ENCODE assay signal across 11 cellular contexts in genomic region chr22:35314161-35314942, GRCh38. TPM values are rescaled to one million over a fixed set of nuclear protein-coding genes. Genes with fewer than 3 reads are reported as not detected.
A peak's percentile ranks its signal among the peaks of the same experiment; 100 is the strongest.
DNase-seq lines count a peak whose midpoint lies in the region; ATAC-seq, FAIRE-seq and TF ChIP-seq lines count a peak whose summit lies in the region.
"Had no signal": no experiment of that assay in that cellular context is flagged by ENCODE, and none has a peak within 500 bp of the region (broad histone marks: within the 10 kb centered on the region; RNA-seq: fewer than 3 reads in every experiment).

No MANE protein-coding gene starts in this region.

- H3K27me3 Mint-ChIP-seq in activated T-cell treated with anti-CD3 and anti-CD28 coated beads, Interleukin-2, amount 50 U/mL, for 24 hours, result no peaks in the 10 kb centered on the region
- H3K27me3 Mint-ChIP-seq in type B pancreatic cell, result no peaks in the 10 kb centered on the region

- H3K27me3 ChIP-seq in adrenal gland, result no peaks in the 10 kb centered on the region

- no peaks in the 10 kb centered on the region for H3K9me3 Mint-ChIP-seq in activated T-cell treated with anti-CD3 and anti-CD28 coated beads, Interleukin-2, amount 50 U/mL, for 24 hours
- no peaks in the 10 kb centered on the region for H3K9me3 Mint-ChIP-seq in type B pancreatic cell

- H3K4me3 ChIP-seq in adrenal gland (no peak overlapping the region), kidney (ENCODE audit: low read length in 2 of 2) (no peak overlapping the region)

- DNase-seq in activated T-cell treated with anti-CD3 and anti-CD28 coated beads, Interleukin-2, amount 50 U/mL, for 24 hours, result peak; percentile 18
- DNase-seq in activated T-cell treated with anti-CD3 and anti-CD28 coated beads for 4 hours, result no peak
- peak in 3 of 7 donors; percentile 12 to 63 (median 36) for DNase-seq in adrenal gland
- DNase-seq in kidney, result no peak
- DNase-seq in type B pancreatic cell (ENCODE audit: extremely low spot score, unreplicated experiment), result no peak
- no peak for DNase-seq in OCI-M2 (lab: John Stamatoyannopoulos, UW; ENCODE audit: unreplicated experiment)
- DNase-seq in T-helper 9 cell, result no peak
- DNase-seq: C1 segment of cervical spinal cord, cerebellar nuclear complex had no signal

- intact Hi-C loops in adrenal gland (cut with DNase I) (no loop called here), kidney (cut with DNase I) (no loop called here)

- H3K27ac ChIP-seq in adrenal gland (peak overlapping the region; percentile 82 to 96 (median 93)), kidney (ENCODE audit: low read depth in 2 of 2, low read length in 2 of 2) (peak overlapping the region; percentile 86 to 92)

- H3K9me3 ChIP-seq in adrenal gland (replicated peaks in 1 of 3) (no peaks in the 10 kb centered on the region), kidney (ENCODE audit: control insufficient read depth in 1 of 2, low read length in 2 of 2) (no peaks in the 10 kb centered on the region)

- H3K36me3 ChIP-seq in adrenal gland (replicated peaks in 1 of 2) (peaks cover 0 to 30% of the 10 kb centered on the region in 2 donors), kidney (ENCODE audit: control insufficient read depth in 1 of 2, insufficient read depth in 2 of 2, low read length in 2 of 2) (peaks cover 10 to 20% of the 10 kb centered on the region in 2 donors)

- TF ChIP-seq CTCF in adrenal gland (IDR thresholded peaks at IDR 0.05), result no peak
- TF ChIP-seq CTCF in kidney (IDR thresholded peaks at IDR 0.05; ENCODE audit: borderline replicate concordance, extremely low read depth, insufficient read depth), result no peak
- no peak for TF ChIP-seq CTCF in type B pancreatic cell (conservative IDR thresholded peaks at IDR 0.05)

- 71 to 78% (median 73%) methylated on average over 15 to 16 of the region's 16 CpGs for WGBS in adrenal gland, 4 donors

- H3K36me3 Mint-ChIP-seq in activated T-cell treated with anti-CD3 and anti-CD28 coated beads, Interleukin-2, amount 50 U/mL, for 24 hours (ENCODE audit: low read depth), result peaks cover 18% of the 10 kb centered on the region
- H3K36me3 Mint-ChIP-seq in type B pancreatic cell, result no peaks in the 10 kb centered on the region

- no peak for ATAC-seq in GM21529 (IDR thresholded peaks at IDR 0.05; ENCODE audit: unreplicated experiment)

- H3K27ac Mint-ChIP-seq in activated T-cell treated with anti-CD3 and anti-CD28 coated beads, Interleukin-2, amount 50 U/mL, for 24 hours, result peak overlapping the region; percentile 68
- peak overlapping the region; percentile 24 for H3K27ac Mint-ChIP-seq in type B pancreatic cell

- peak overlapping the region in 1 of 2 donors; percentile 74 for H3K9ac ChIP-seq in kidney (ENCODE audit: low read length in 2 of 2)

- H3K4me1 Mint-ChIP-seq in activated T-cell treated with anti-CD3 and anti-CD28 coated beads, Interleukin-2, amount 50 U/mL, for 24 hours (ENCODE audit: low read depth), result peaks cover 61% of the 10 kb centered on the region
- peaks cover 33% of the 10 kb centered on the region for H3K4me1 Mint-ChIP-seq in type B pancreatic cell (ENCODE audit: unreplicated experiment)

- no peak for TF ChIP-seq POLR2A in adrenal gland (IDR thresholded peaks at IDR 0.05)

- no peak overlapping the region for H3K4me3 Mint-ChIP-seq in activated T-cell treated with anti-CD3 and anti-CD28 coated beads, Interleukin-2, amount 50 U/mL, for 24 hours
- H3K4me3 Mint-ChIP-seq in type B pancreatic cell, result no peak overlapping the region

- FAIRE-seq in kidney (lab: Jason Lieb, UNC), result no peak
- FAIRE-seq: TTC549 had no signal

- H3K4me1 ChIP-seq in adrenal gland (replicated peaks in 1 of 2) (peaks cover 40 to 81% of the 10 kb centered on the region in 2 donors), kidney (ENCODE audit: control insufficient read depth in 1 of 2, insufficient read depth in 1 of 2, low read depth in 1 of 2, low read length in 2 of 2) (peaks cover 49 to 54% of the 10 kb centered on the region in 2 donors)

RNA-seq across cellular contexts. Expression of gene TOM1, which starts 14.7 kb away (rescaled TPM):
- total RNA-seq in adrenal gland, result 100 to 1,000 TPM in 5 of 8 donors, 10 to 100 TPM in 3; 82.8 to 188 (median 109) TPM
- polyA plus RNA-seq in adrenal gland, result 100 to 1,000 TPM in 2 of 3 donors, 10 to 100 TPM in 1; 96.5 to 121 (median 111) TPM
- 68.2 TPM for total RNA-seq in kidney
- 67.0 TPM for polyA plus RNA-seq in kidney (ENCODE audit: insufficient read depth, low read depth, low replicate concordance)
- total RNA-seq in type B pancreatic cell (ENCODE audit: low replicate concordance), result 27.0 and 37.6 TPM in 2 replicates

RNA-seq across cellular contexts. Expression of gene HMGXB4, which starts 57.1 kb away (rescaled TPM):
- total RNA-seq in adrenal gland, result 10 to 100 TPM in 6 of 8 donors, 1 to 10 TPM in 2; 5.4 to 26.1 (median 19.9) TPM
- 10 to 100 TPM in 1 of 3 donors, 1 to 10 TPM in 2; 5.5 to 19.7 (median 9.0) TPM for polyA plus RNA-seq in adrenal gland
- total RNA-seq in kidney, result 17.3 TPM
- 3.7 TPM for polyA plus RNA-seq in kidney (ENCODE audit: insufficient read depth, low read depth, low replicate concordance)
- total RNA-seq in type B pancreatic cell (ENCODE audit: low replicate concordance), result 18.4 and 32.7 TPM in 2 replicates
